Comparison of ENCODE assay signal across 29 cellular contexts in genomic region chr4:169689681-169690080, GRCh38.
"Had no signal": no experiment of that assay in that cellular context is flagged by ENCODE, and none has a peak within 500 bp of the region (broad histone marks: within the 10 kb centered on the region; RNA-seq: fewer than 3 reads in every experiment).

No MANE protein-coding gene starts in this region.

- H3K27ac ChIP-seq: Peyer's patch, RWPE1, SJCRH30, WERI-Rb-1 had no signal

- H3K4me1 ChIP-seq: Peyer's patch, SJCRH30 had no signal

- ATAC-seq: activated CD4-positive, alpha-beta T cell treated with anti-CD3 and anti-CD28 coated beads for 36 hours; activated T-helper 17 cell treated with anti-CD3 and anti-CD28 coated beads, Interleukin-2, amount 50 U/mL, for 72 hours had no signal

- H3K27me3 ChIP-seq: Peyer's patch, SJCRH30 had no signal

- H3K27me3 Mint-ChIP-seq: activated CD4-positive, alpha-beta memory T cell treated with anti-CD3 and anti-CD28 coated beads, Interleukin-2, amount 10 ng/mL, durations not matched to agents 7 days and 5 days; activated CD4-positive, alpha-beta T cell treated with anti-CD3 and anti-CD28 coated beads for 36 hours; activated naive CD8-positive, alpha-beta T cell; activated T-helper 17 cell treated with anti-CD3 and anti-CD28 coated beads, Interleukin-2, amount 50 U/mL, for 72 hours; central memory CD8-positive, alpha-beta T cell had no signal

- H3K9me3 ChIP-seq: Peyer's patch, SJCRH30, SK-N-SH had no signal

- H3K4me3 ChIP-seq: Peyer's patch, SJCRH30 had no signal

- DNase-seq: activated CD4-positive, alpha-beta memory T cell treated with anti-CD3 and anti-CD28 coated beads, Interleukin-2, amount 10 ng/mL, durations not matched to agents 7 days and 5 days; activated CD4-positive, alpha-beta T cell treated with anti-CD3 and anti-CD28 coated beads for 36 hours; activated CD4-positive, alpha-beta T cell treated with anti-CD3 and anti-CD28 coated beads, Interleukin-2, amount 50 U/mL, for 1 hour; activated gamma-delta T cell; activated naive CD4-positive, alpha-beta T cell treated with anti-CD3 and anti-CD28 coated beads for 36 hours; activated T-cell treated with anti-CD3 and anti-CD28 coated beads for 4 hours; activated T-cell treated with anti-CD3 and anti-CD28 coated beads, Interleukin-2, amount 50 U/mL, for 48 hours; amygdala; Karpas-422; MM.1S; NCI-H1105 treated with DMSO at 0.1 percent for 48 hours; NCI-H1436 treated with DMSO at 0.1 percent for 48 hours; NCI-H187 treated with DMSO at 0.1 percent for 48 hours; NCI-H2081 treated with DMSO at 0.1 percent for 48 hours; NCI-H2227 treated with DMSO at 0.1 percent for 48 hours; NCI-H446 treated with DMSO at 0.1 percent for 48 hours; NCI-H526; NCI-H82; Peyer's patch; Right ventricle myocardium superior; SJCRH30; SK-N-SH; T-helper 1 cell; WERI-Rb-1 had no signal

- H3K27ac Mint-ChIP-seq: activated CD4-positive, alpha-beta memory T cell treated with anti-CD3 and anti-CD28 coated beads, Interleukin-2, amount 10 ng/mL, durations not matched to agents 7 days and 5 days; activated CD4-positive, alpha-beta T cell treated with anti-CD3 and anti-CD28 coated beads for 36 hours; activated naive CD4-positive, alpha-beta T cell treated with anti-CD3 and anti-CD28 coated beads for 36 hours; activated naive CD8-positive, alpha-beta T cell; activated T-helper 17 cell treated with anti-CD3 and anti-CD28 coated beads, Interleukin-2, amount 50 U/mL, for 72 hours; brain had no signal

- H3K9me3 Mint-ChIP-seq: activated CD4-positive, alpha-beta memory T cell treated with anti-CD3 and anti-CD28 coated beads, Interleukin-2, amount 10 ng/mL, durations not matched to agents 7 days and 5 days; activated naive CD4-positive, alpha-beta T cell treated with anti-CD3 and anti-CD28 coated beads for 36 hours; activated T-helper 17 cell treated with anti-CD3 and anti-CD28 coated beads, Interleukin-2, amount 50 U/mL, for 72 hours; brain; central memory CD8-positive, alpha-beta T cell had no signal

- H3K4me1 Mint-ChIP-seq: activated CD4-positive, alpha-beta memory T cell treated with anti-CD3 and anti-CD28 coated beads, Interleukin-2, amount 10 ng/mL, durations not matched to agents 7 days and 5 days; activated T-helper 17 cell treated with anti-CD3 and anti-CD28 coated beads, Interleukin-2, amount 50 U/mL, for 72 hours; brain; central memory CD8-positive, alpha-beta T cell had no signal

- H3K4me3 Mint-ChIP-seq: activated CD4-positive, alpha-beta memory T cell treated with anti-CD3 and anti-CD28 coated beads, Interleukin-2, amount 10 ng/mL, durations not matched to agents 7 days and 5 days; activated CD4-positive, alpha-beta T cell treated with anti-CD3 and anti-CD28 coated beads for 36 hours; activated naive CD4-positive, alpha-beta T cell treated with anti-CD3 and anti-CD28 coated beads for 36 hours; activated naive CD8-positive, alpha-beta T cell; activated T-helper 17 cell treated with anti-CD3 and anti-CD28 coated beads, Interleukin-2, amount 50 U/mL, for 72 hours; brain; central memory CD8-positive, alpha-beta T cell had no signal
